In genomic region chr9:133360400-133361393, GRCh38 we compare ENCODE assay signal across 1 cellular context.
TF ChIP-seq lines count a peak whose summit lies in the region.

No MANE protein-coding gene starts in this region.

TF ChIP-seq in K562, 482 proteins besides CTCF, POLR2A, EP300 and RAD21 (continued from another document):
- no peak for TF ChIP-seq CEBPZ (IDR thresholded peaks at IDR 0.05; ENCODE audit: borderline replicate concordance, low read depth, low read length)
- no peak for TF ChIP-seq MAFF (IDR thresholded peaks at IDR 0.05; ENCODE audit: low read length)
- TF ChIP-seq ZNF589 (CRISPR knock-in tag; IDR thresholded peaks at IDR 0.05; ENCODE audit: low read depth) = no peak
- no peak for TF ChIP-seq PHTF2 (CRISPR knock-in tag; IDR thresholded peaks at IDR 0.05)
- no peak for TF ChIP-seq CBX3 (IDR thresholded peaks at IDR 0.05; ENCODE audit: borderline replicate concordance in 1 of 2, low read length in 2 of 2)
- no peak for TF ChIP-seq CTCFL (IDR thresholded peaks at IDR 0.05; ENCODE audit: borderline replicate concordance, insufficient read depth, low read depth, low read length, poor library complexity, severe bottlenecking)
- no peak for TF ChIP-seq ESRRB (CRISPR knock-in tag; IDR thresholded peaks at IDR 0.05; ENCODE audit: borderline replicate concordance)
- TF ChIP-seq PML (IDR thresholded peaks at IDR 0.05; ENCODE audit: low read length) = no peak
- no peak for TF ChIP-seq CBX1 (IDR thresholded peaks at IDR 0.05; ENCODE audit: low read depth)
- TF ChIP-seq BRCA1 (IDR thresholded peaks at IDR 0.05) = no peak
- TF ChIP-seq BRCA1 (CRISPR knock-in tag; IDR thresholded peaks at IDR 0.05) = no peak
- TF ChIP-seq KLF1 (tag; IDR thresholded peaks at IDR 0.05) = no peak
- no peak for TF ChIP-seq ZNF408 (CRISPR knock-in tag; IDR thresholded peaks at IDR 0.05; ENCODE audit: low read depth)
- no peak for TF ChIP-seq TRIM28 (IDR thresholded peaks at IDR 0.05)
- no peak for TF ChIP-seq MAFK (IDR thresholded peaks at IDR 0.05; ENCODE audit: low read length)
- no peak for TF ChIP-seq ILF3 (IDR thresholded peaks at IDR 0.05; ENCODE audit: borderline replicate concordance)
- no peak for TF ChIP-seq NR3C1 (CRISPR knock-in tag; IDR thresholded peaks at IDR 0.05)
- TF ChIP-seq ZZZ3 (IDR thresholded peaks at IDR 0.05) = no peak
- no peak for TF ChIP-seq ZNF280A (IDR thresholded peaks at IDR 0.05; ENCODE audit: low read depth, partially characterized antibody)
- TF ChIP-seq ZNF766 (CRISPR knock-in tag; conservative IDR thresholded peaks at IDR 0.05) = no peak
- TF ChIP-seq SIX5 (IDR thresholded peaks at IDR 0.05; ENCODE audit: borderline replicate concordance in 1 of 2, insufficient read depth in 1 of 2, low read depth in 1 of 2, low read length in 2 of 2) = no peak
- no peak for TF ChIP-seq ZNF311 (CRISPR knock-in tag; IDR thresholded peaks at IDR 0.05)
- no peak for TF ChIP-seq BRD4 (IDR thresholded peaks at IDR 0.05)
- TF ChIP-seq ZNF174 (CRISPR knock-in tag; IDR thresholded peaks at IDR 0.05) = no peak
- TF ChIP-seq HNRNPLL (IDR thresholded peaks at IDR 0.05; ENCODE audit: low read depth, low read length, poor library complexity, severe bottlenecking) = no peak
- no peak for TF ChIP-seq TCF3 (CRISPR knock-in tag; IDR thresholded peaks at IDR 0.05)
